23 cellular contexts compared by ENCODE assay signal in the genomic region with DNA sequence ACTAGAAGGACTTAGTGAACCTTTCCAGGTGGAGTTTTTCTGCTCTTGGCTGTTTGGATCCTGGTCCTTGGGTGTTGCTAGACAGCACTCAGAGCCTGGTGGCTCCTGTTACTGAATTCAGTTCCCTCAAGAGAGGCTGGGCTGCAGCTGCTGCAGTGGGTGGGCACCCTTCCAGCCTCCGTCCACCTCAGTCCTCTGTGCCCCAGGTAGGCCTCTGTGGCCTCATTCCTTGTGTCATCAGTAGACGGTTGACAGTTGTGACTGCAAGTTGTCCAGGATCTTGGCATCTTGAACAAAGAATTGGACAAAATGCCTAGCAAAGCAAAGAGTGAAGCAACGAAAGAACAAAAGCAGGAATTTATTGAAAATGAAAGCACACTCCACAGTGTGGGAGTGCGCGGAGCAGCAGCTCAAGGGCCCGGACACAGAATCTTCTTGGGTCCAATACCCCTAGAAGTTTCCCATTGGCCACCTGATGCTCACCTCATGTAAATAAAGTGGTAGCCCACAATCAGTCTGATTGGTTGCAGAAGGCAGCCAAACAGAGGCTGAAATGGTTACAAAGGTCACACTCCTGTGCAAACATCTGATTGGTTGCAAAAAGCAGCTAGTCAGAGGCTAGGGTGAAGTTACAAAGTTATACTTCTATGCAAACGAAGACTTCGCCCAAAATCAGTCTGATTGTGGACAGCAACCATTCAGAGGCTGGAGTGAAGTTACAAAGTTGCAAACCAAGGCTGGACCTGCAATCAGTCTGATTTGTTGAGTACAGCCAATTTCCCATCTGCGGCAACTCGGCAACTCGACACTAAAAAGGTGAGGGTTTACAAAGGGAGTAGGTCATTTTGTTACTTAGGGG.
"Had no signal": no experiment of that assay in that cellular context is flagged by ENCODE, and none has a peak within 500 bp of the region (broad histone marks: within the 10 kb centered on the region; RNA-seq: fewer than 3 reads in every experiment).

No MANE protein-coding gene starts in this region.

- H3K9me3 Mint-ChIP-seq: activated B cell treated with CpG ODN at 0.5 μM for 24 hours; activated T-cell treated with anti-CD3 and anti-CD28 coated beads, Interleukin-2, amount 50 U/mL, for 24 hours; activated T-helper 17 cell treated with anti-CD3 and anti-CD28 coated beads, Interleukin-2, amount 50 U/mL, for 72 hours; mesothelial cell of epicardium; nephron progenitor cell; T-helper 2 cell treated with Interferon-gamma antibody and Interleukin-4, amounts not matched to agents 5 μg/mL and 100 μg/mL, for 36 hours had no signal

- H3K79me2 ChIP-seq: hepatocyte, parathyroid adenoma had no signal

- H3K4me3 Mint-ChIP-seq: activated B cell treated with CpG ODN at 0.5 μM for 24 hours; activated CD4-positive, alpha-beta T cell treated with anti-CD3 and anti-CD28 coated beads for 36 hours; activated T-cell treated with anti-CD3 and anti-CD28 coated beads, Interleukin-2, amount 50 U/mL, for 24 hours; activated T-helper 17 cell treated with anti-CD3 and anti-CD28 coated beads, Interleukin-2, amount 50 U/mL, for 72 hours; mesothelial cell of epicardium; naive B cell; nephron progenitor cell; T-helper 2 cell treated with Interferon-gamma antibody and Interleukin-4, amounts not matched to agents 5 μg/mL and 100 μg/mL, for 36 hours had no signal

- H3K36me3 ChIP-seq: brain microvascular endothelial cell, gastroesophageal sphincter, transverse colon had no signal

- H3K9me3 ChIP-seq: gastroesophageal sphincter, psoas muscle, transverse colon had no signal

- ATAC-seq: activated CD4-positive, alpha-beta T cell treated with anti-CD3 and anti-CD28 coated beads for 36 hours; activated T-helper 17 cell treated with anti-CD3 and anti-CD28 coated beads, Interleukin-2, amount 50 U/mL, for 72 hours; gastroesophageal sphincter; psoas muscle had no signal

- H3K36me3 Mint-ChIP-seq: mesothelial cell of epicardium, naive B cell had no signal

- H3K9ac ChIP-seq: parathyroid adenoma had no signal

- H3K27me3 ChIP-seq: brain microvascular endothelial cell, gastroesophageal sphincter, hepatocyte, transverse colon had no signal

- DNase-seq: activated B cell treated with CpG ODN at 0.5 μM for 24 hours; activated CD4-positive, alpha-beta T cell treated with anti-CD3 and anti-CD28 coated beads for 36 hours; activated CD8-positive, alpha-beta memory T cell treated with anti-CD3 and anti-CD28 coated beads, Interleukin-2, amount 50 U/mL, for 48 hours; activated gamma-delta T cell treated with Interleukin-2 at 50 U/mL for 16 hours; activated naive CD4-positive, alpha-beta T cell treated with anti-CD3 and anti-CD28 coated beads, Interleukin-2, amount 50 U/mL, for 16 hours; activated T-cell treated with anti-CD3 and anti-CD28 coated beads, Interleukin-2, amount 50 U/mL, for 24 hours; amniotic stem cell; brain microvascular endothelial cell; islet precursor cell; naive B cell; nephron progenitor cell; occipital lobe; psoas muscle; stimulated activated CD4-positive, alpha-beta T cell treated with anti-CD3 and anti-CD28 coated beads, Interleukin-15, amount 100 ng/mL, for 24 hours; stimulated activated naive CD4-positive, alpha-beta T cell; T-helper 1 cell; transverse colon had no signal

- H3K4me1 ChIP-seq: gastroesophageal sphincter, parathyroid adenoma, psoas muscle, transverse colon had no signal

- H2AFZ ChIP-seq: hepatocyte, parathyroid adenoma had no signal

- H3K27ac ChIP-seq: brain microvascular endothelial cell, gastroesophageal sphincter, hepatocyte, parathyroid adenoma, psoas muscle, transverse colon had no signal

- H3K4me3 ChIP-seq: gastroesophageal sphincter, hepatocyte, psoas muscle, transverse colon had no signal

- H3K27me3 Mint-ChIP-seq: activated B cell treated with CpG ODN at 0.5 μM for 24 hours; activated CD4-positive, alpha-beta T cell treated with anti-CD3 and anti-CD28 coated beads for 36 hours; activated T-cell treated with anti-CD3 and anti-CD28 coated beads, Interleukin-2, amount 50 U/mL, for 24 hours; activated T-helper 17 cell treated with anti-CD3 and anti-CD28 coated beads, Interleukin-2, amount 50 U/mL, for 72 hours had no signal

- H3K27ac Mint-ChIP-seq: activated B cell treated with CpG ODN at 0.5 μM for 24 hours; activated CD4-positive, alpha-beta T cell treated with anti-CD3 and anti-CD28 coated beads for 36 hours; activated T-cell treated with anti-CD3 and anti-CD28 coated beads, Interleukin-2, amount 50 U/mL, for 24 hours; activated T-helper 17 cell treated with anti-CD3 and anti-CD28 coated beads, Interleukin-2, amount 50 U/mL, for 72 hours; mesothelial cell of epicardium; nephron progenitor cell; T-helper 2 cell treated with Interferon-gamma antibody and Interleukin-4, amounts not matched to agents 5 μg/mL and 100 μg/mL, for 36 hours had no signal

- H3K4me1 Mint-ChIP-seq: activated B cell treated with CpG ODN at 0.5 μM for 24 hours; activated CD4-positive, alpha-beta T cell treated with anti-CD3 and anti-CD28 coated beads for 36 hours; activated T-helper 17 cell treated with anti-CD3 and anti-CD28 coated beads, Interleukin-2, amount 50 U/mL, for 72 hours; naive B cell had no signal

- H3K4me2 ChIP-seq: hepatocyte had no signal
